1 cellular context compared by ENCODE assay signal in the genomic region with DNA sequence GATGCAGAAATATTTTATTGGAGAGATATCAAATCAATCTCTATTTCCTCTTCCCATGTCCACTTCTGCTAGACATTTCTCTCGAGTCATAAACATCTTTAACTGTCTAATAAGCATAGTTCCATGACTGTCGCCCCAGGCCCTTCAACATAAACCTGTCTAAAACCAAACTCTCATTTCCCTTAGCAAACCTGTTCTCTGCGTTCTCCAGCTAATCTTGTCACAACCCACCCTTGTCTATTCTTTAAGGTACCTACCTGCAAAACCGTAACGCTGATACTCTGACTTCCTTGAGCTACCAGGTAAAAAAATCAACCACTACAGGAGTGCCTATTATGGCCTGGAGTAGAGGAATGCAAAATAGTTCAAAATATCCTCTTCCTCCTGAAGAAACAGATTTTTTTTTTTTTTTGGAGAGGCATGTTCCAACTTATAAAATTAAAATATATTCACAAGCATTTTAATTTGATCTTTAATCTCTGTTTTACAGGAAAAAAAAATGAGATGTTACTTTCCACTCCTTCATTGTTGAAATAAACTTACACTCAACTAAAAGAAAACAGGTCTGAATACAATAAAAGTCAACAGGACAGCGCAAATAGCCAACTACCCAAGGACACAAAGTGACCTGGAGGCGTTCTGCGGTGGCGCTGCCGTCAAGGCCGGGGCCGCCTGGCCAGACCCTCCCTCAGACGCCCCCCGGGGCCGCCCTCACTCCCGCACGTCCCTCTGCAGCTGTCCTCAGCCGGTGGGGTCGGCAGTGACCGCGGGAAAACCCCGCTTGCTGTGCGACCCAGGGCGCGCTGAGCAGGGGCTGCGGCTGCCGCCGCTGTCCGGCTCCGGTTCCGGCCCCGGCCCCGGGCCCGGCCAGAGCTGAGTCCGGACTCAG.
TF ChIP-seq lines count a peak whose summit lies in the region.

No MANE protein-coding gene starts in this region.

TF ChIP-seq in GM23338, 12 proteins besides CTCF, POLR2A, EP300 and RAD21:
- TF ChIP-seq NANOG (IDR thresholded peaks at IDR 0.05; ENCODE audit: borderline replicate concordance) = no peak
TF ChIP-seq in GM23338: peak in this region for 0.
